9 cellular contexts compared by ENCODE assay signal in genomic region chr11:124865902-124866851, GRCh38. TPM values are rescaled to one million over a fixed set of nuclear protein-coding genes. Genes with fewer than 3 reads are reported as not detected.
A peak's percentile ranks its signal among the peaks of the same experiment; 100 is the strongest.
DNase-seq lines count a peak whose midpoint lies in the region; ATAC-seq, FAIRE-seq and TF ChIP-seq lines count a peak whose summit lies in the region.
"Had no signal": no experiment of that assay in that cellular context is flagged by ENCODE, and none has a peak within 500 bp of the region (broad histone marks: within the 10 kb centered on the region; RNA-seq: fewer than 3 reads in every experiment).

No MANE protein-coding gene starts in this region.

- no peaks in the 10 kb centered on the region for H3K36me3 ChIP-seq in BLaER1 treated with 17β-estradiol and CSF1 and Interleukin-3, amounts not matched to agents 10 nM and 100 nM
- H3K36me3 ChIP-seq in GM23338 (ENCODE audit: insufficient read depth), result no peaks in the 10 kb centered on the region
- H3K36me3 ChIP-seq in GM12878 (ENCODE audit: control insufficient read depth in 2 of 2, insufficient read depth in 2 of 2, low read length in 1 of 2), result no peaks in the 10 kb centered on the region
- H3K36me3 ChIP-seq in iPS-20b (ENCODE audit: insufficient read depth, low read depth, low read length), result no peaks in the 10 kb centered on the region

- RAD21 ChIA-PET in GM12878 (lab: Charles Lee; ENCODE audit: unreplicated experiment), result interaction anchor here (0.7 kb wide), 1 partner anchor 449 kb away, joined by 3 read pairs; no protein-coding TSS in a partner anchor

- intact Hi-C loops in GM12878 (cut with micrococcal nuclease; ENCODE audit: unreplicated experiment), result loop anchor here (5.0 kb wide), 1 partner anchor 464 kb away; no protein-coding TSS in a partner anchor

- H4K20me1 ChIP-seq in BLaER1 treated with 17β-estradiol and CSF1 and Interleukin-3, amounts not matched to agents 10 nM and 100 nM, result peaks cover 0 to 38% (median 9%) of the 10 kb centered on the region in 11 experiments; a peak in 9 of 22 replicates
- H4K20me1 ChIP-seq in GM23338 (replicated peaks; ENCODE audit: insufficient read depth) (peaks cover 26% of the 10 kb centered on the region), GM12878 (ENCODE audit: control insufficient read depth, insufficient read depth) (no peaks in the 10 kb centered on the region)

- WGBS in GM12878 (ENCODE audit: insufficient coverage, insufficient replicate concordance, low lambda C conversion rate, missing lambda C conversion rate), result 12% methylated on average over 55 of the region's 62 CpGs

- peak overlapping the region; percentile 78 for H2AFZ ChIP-seq in GM23338
- H2AFZ ChIP-seq in GM12878 (ENCODE audit: control insufficient read depth, low read depth, low read length), result no peak overlapping the region

- FAIRE-seq in GM12878 (lab: Jason Lieb, UNC), result no peak

- ATAC-seq in GM23338 (peak; percentile 18), GM12878 (peak; percentile 75), HG02623 (IDR thresholded peaks at IDR 0.05; ENCODE audit: unreplicated experiment) (no peak)

- H3K4me1 ChIP-seq in BLaER1 treated with 17β-estradiol and CSF1 and Interleukin-3, amounts not matched to agents 10 nM and 100 nM, result peaks cover 0 to 12% (median 0%) of the 10 kb centered on the region in 10 experiments; a peak in 1 of 20 replicates
- H3K4me1 ChIP-seq in GM23338 (ENCODE audit: insufficient read depth) (peaks cover 17% of the 10 kb centered on the region; the same call in 1 of the 2 replicates), GM12878 (ENCODE audit: control insufficient read depth, insufficient read depth, low read length) (no peaks in the 10 kb centered on the region), iPS-20b (ENCODE audit: insufficient read depth, low read length) (peaks cover 5% of the 10 kb centered on the region; the same call in 1 of the 2 replicates)

- TF ChIP-seq POLR2A in GM12878 (IDR thresholded peaks at IDR 0.05; ENCODE audit: low read depth, low read length), result no peak

- SMC1A ChIA-PET in GM12878 (lab: Charles Lee; ENCODE audit: uncharacterized antibody, unreplicated experiment), result interaction anchor here (0.7 kb wide), 1 partner anchor 37 kb away, joined by 3 read pairs; no protein-coding TSS in a partner anchor

- H3K9me2 ChIP-seq in GM23338 (ENCODE audit: insufficient read depth), result no peaks in the 10 kb centered on the region

- in situ Hi-C loops in GM12878 (cut with MboI), result no loop called here

- peak overlapping the region in 8 of 11 experiments; percentile 0 to 62 (median 26); a peak in 9 of 22 replicates for H3K4me2 ChIP-seq in BLaER1 treated with 17β-estradiol and CSF1 and Interleukin-3, amounts not matched to agents 10 nM and 100 nM
- H3K4me2 ChIP-seq in GM23338 (peak overlapping the region; percentile 80), GM12878 (ENCODE audit: control insufficient read depth, insufficient read depth) (no peak overlapping the region)

- peak; percentile 75 to 78 for TF ChIP-seq CTCF in GM23338 (conservative IDR thresholded peaks at IDR 0.05; ENCODE audit: low read depth in 2 of 2)
- peak; percentile 38 to 67 (median 46) for TF ChIP-seq CTCF in GM12878 (IDR thresholded peaks at IDR 0.05 in 2 of 3, conservative IDR thresholded peaks at IDR 0.05 in 1 of 3; ENCODE audit: control insufficient read depth in 2 of 3, extremely low read depth in 1 of 3, insufficient read depth in 1 of 3, low read depth in 3 of 3, low read length in 3 of 3)

- peaks cover 0 to 33% (median 13%) of the 10 kb centered on the region in 11 experiments; a peak in 17 of 22 replicates for H3K9me3 ChIP-seq in BLaER1 treated with 17β-estradiol and CSF1 and Interleukin-3, amounts not matched to agents 10 nM and 100 nM (replicated peaks in 1 of 11)
- H3K9me3 ChIP-seq in GM12878 (replicated peaks; ENCODE audit: control insufficient read depth, insufficient read depth, low read length) (no peaks in the 10 kb centered on the region), iPS-20b (ENCODE audit: insufficient read depth, low read depth, low read length) (peaks cover 3% of the 10 kb centered on the region)

- H3K27me3 ChIP-seq in BLaER1 treated with 17β-estradiol and CSF1 and Interleukin-3, amounts not matched to agents 10 nM and 100 nM, result peaks cover 97 to 100% (median 100%) of the 10 kb centered on the region in 11 experiments
- H3K27me3 ChIP-seq in GM23338 (ENCODE audit: insufficient read depth) (peaks cover 100% of the 10 kb centered on the region), GM12878 (replicated peaks in 1 of 2; ENCODE audit: control insufficient read depth in 2 of 2, insufficient read depth in 2 of 2, low read length in 1 of 2) (peaks cover 31% of the 10 kb centered on the region in 2 experiments), iPS-20b (ENCODE audit: insufficient read depth, low read length) (peaks cover 100% of the 10 kb centered on the region)

- H3K27ac Mint-ChIP-seq in GM23338, result no peak overlapping the region

- POLR2A ChIA-PET in GM12878 (lab: Charles Lee), result interaction anchor here (1.1 kb wide), 1 partner anchor 8 kb away, joined by 4 read pairs; no protein-coding TSS in a partner anchor

- no TSS peak for BruUV-seq in GM12878 (replicated peaks; lab: Mats Ljungman, UMichigan)

- H3K27ac ChIP-seq in BLaER1 treated with 17β-estradiol and CSF1 and Interleukin-3, amounts not matched to agents 10 nM and 100 nM, result no peak overlapping the region
- H3K27ac ChIP-seq in GM23338 (ENCODE audit: low read depth) (no peak overlapping the region), GM12878 (ENCODE audit: control insufficient read depth, insufficient read depth) (no peak overlapping the region), iPS-20b (ENCODE audit: low read length) (no peak overlapping the region)
- H3K27ac ChIP-seq: skin epidermis had no signal

- DNase-seq in GM23338 (ENCODE audit: low spot score) (peak; percentile 69), T follicular helper cell (ENCODE audit: low read depth) (peak; percentile 21), GM12878 (ENCODE audit: low read depth, low spot score) (no peak), kidney glomerular epithelial cell (lab: John Stamatoyannopoulos, UW) (no peak)
- peak; percentile 57 to 73 for DNase-seq in stimulated activated CD4-positive, alpha-beta T cell treated with anti-CD3 and anti-CD28 coated beads, Interleukin-2, amount 100 ng/mL, for 24 hours

- no peaks in the 10 kb centered on the region; the same call in 2 of the 3 replicates for H3K36me3 Mint-ChIP-seq in GM23338 (ENCODE audit: low read depth)

- H3K79me2 ChIP-seq in GM23338 (replicated peaks; ENCODE audit: insufficient read depth), result no peaks in the 10 kb centered on the region
- H3K79me2 ChIP-seq in GM12878 (ENCODE audit: control insufficient read depth, insufficient read depth, low read length), result no peaks in the 10 kb centered on the region

- H3K9ac ChIP-seq in BLaER1 treated with 17β-estradiol and CSF1 and Interleukin-3, amounts not matched to agents 10 nM and 100 nM, result no peak overlapping the region
- H3K9ac ChIP-seq in GM12878 (ENCODE audit: control insufficient read depth, insufficient read depth, low read length), result no peak overlapping the region
- no peak overlapping the region for H3K9ac ChIP-seq in iPS-20b (ENCODE audit: low read depth, low read length)

- peaks cover 39% of the 10 kb centered on the region for H3K4me1 Mint-ChIP-seq in GM23338

- no peaks in the 10 kb centered on the region; the same call in 2 of the 3 replicates for H3K9me3 Mint-ChIP-seq in GM23338

- peaks cover 100% of the 10 kb centered on the region for H3K27me3 Mint-ChIP-seq in GM23338 (ENCODE audit: insufficient read depth, low read depth, poor library complexity)

- peak overlapping the region; percentile 65 for H3K4me3 Mint-ChIP-seq in GM23338

- H3K4me3 ChIP-seq in BLaER1 treated with 17β-estradiol and CSF1 and Interleukin-3, amounts not matched to agents 10 nM and 100 nM, result peak overlapping the region in 5 of 10 experiments; percentile 19 to 44 (median 39); a peak in 10 of 20 replicates
- peak overlapping the region; percentile 53 for H3K4me3 ChIP-seq in GM23338
- H3K4me3 ChIP-seq in GM12878, result no peak overlapping the region
- H3K4me3 ChIP-seq in iPS-20b (ENCODE audit: low read length), result peak overlapping the region; percentile 51; the same call in 1 of the 2 replicates

- no peak for TF ChIP-seq EP300 in GM12878 (IDR thresholded peaks at IDR 0.05; ENCODE audit: borderline replicate concordance in 1 of 2, control insufficient read depth in 1 of 2, low read depth in 2 of 2, low read length in 2 of 2)

- TF ChIP-seq RAD21 in GM12878 (IDR thresholded peaks at IDR 0.05; ENCODE audit: insufficient read depth, low read depth, low read length), result 0 out of 2 replicates have a peak, but pooled peaks have one; percentile 12

- no peaks in the 10 kb centered on the region for H3F3A ChIP-seq in GM23338 (replicated peaks; ENCODE audit: low read depth)

- CTCF ChIA-PET in GM12878 (lab: Yijun Ruan, JAX), result interaction anchor here (0.8 to 1.6 kb wide), 9 partner anchors 10 to 227 kb away, joined by 3 to 5 read pairs (median 3); no protein-coding TSS in a partner anchor

RNA-seq across cellular contexts. Expression of gene ROBO3, which starts 0.9 kb away (rescaled TPM):
- 8.0 and 17.0 TPM in 2 replicates for total RNA-seq in GM23338 (2014; rRNA removed; shearing (Covaris generic))
- 21.0 and 21.4 TPM in 2 replicates for polyA plus RNA-seq in GM23338 (2016; fragmentation: Nextera tagmentation; extraction: Ambion mirVana)
- total RNA-seq in GM12878 (2013; cell fraction: nucleolus; rRNA removed), result 0.42 and 0.81 TPM in 2 replicates
- total RNA-seq in GM12878 (2014; rRNA removed), result 0.23 and 0.65 TPM in 2 replicates
- 0.31 TPM in 1 of 2 replicates, not detected in the other for total RNA-seq in GM12878 (2014; rRNA removed; fragmentation: Illumina TruSeq; extraction: Trizol)
- 0.24 and 0.36 TPM in 2 replicates for total RNA-seq in GM12878 (2021)
- polyA plus RNA-seq in GM12878 (2011; ENCODE audit: low read depth), result 0.35 TPM
- polyA plus RNA-seq in GM12878 (2011; rRNA removed), result 0.18 and 0.32 TPM in 2 replicates
- 0.13 and 0.47 TPM in 2 replicates for polyA plus RNA-seq in GM12878 (2011; cell fraction: cytosol; rRNA removed)
- 1.7 and 1.9 TPM in 2 replicates for polyA plus RNA-seq in GM12878 (2011; cell fraction: nucleus; rRNA removed)
- polyA plus RNA-seq in GM12878 (2012), result 1.1 and 1.4 TPM in 2 replicates
- 0.10 TPM in 1 of 2 replicates, not detected in the other for polyA plus RNA-seq in GM12878 (2014; fragmentation: Illumina TruSeq; extraction: Trizol)
- not detected for polyA plus RNA-seq in GM12878 (2014; fragmentation: Nextera tagmentation; extraction: Ambion mirVana)
- polyA plus RNA-seq in GM12878 (2014; rRNA removed), result 0.63 and 0.67 TPM in 2 replicates
- under 1 TPM; 0.31 to 0.63 TPM for polyA plus RNA-seq in GM12878 (2016; fragmentation: Nextera tagmentation; extraction: Ambion mirVana)
- not detected in 2 replicates for polyA minus RNA-seq in GM12878 (2011; rRNA and poly(A)+ RNA removed)
- polyA minus RNA-seq in GM12878 (2011; cell fraction: cytosol; rRNA and poly(A)+ RNA removed), result not detected in 2 replicates
- polyA minus RNA-seq in GM12878 (2011; cell fraction: nucleus; rRNA and poly(A)+ RNA removed), result 0.12 and 0.19 TPM in 2 replicates

RNA-seq across cellular contexts. Expression of gene ROBO4, which starts 31.5 kb away (rescaled TPM):
- not detected in 2 replicates for total RNA-seq in GM23338 (2014; rRNA removed; shearing (Covaris generic))
- polyA plus RNA-seq in GM23338 (2016; fragmentation: Nextera tagmentation; extraction: Ambion mirVana), result 0.28 TPM in 1 of 2 replicates, not detected in the other
- not detected in 2 replicates for total RNA-seq in GM12878 (2013; cell fraction: nucleolus; rRNA removed)
- total RNA-seq in GM12878 (2014; rRNA removed), result not detected in 2 replicates
- not detected in 2 replicates for total RNA-seq in GM12878 (2014; rRNA removed; fragmentation: Illumina TruSeq; extraction: Trizol)
- 0.21 TPM in 1 of 2 replicates, not detected in the other for total RNA-seq in GM12878 (2021)
- polyA plus RNA-seq in GM12878 (2011; ENCODE audit: low read depth), result not detected
- not detected in 2 replicates for polyA plus RNA-seq in GM12878 (2011; rRNA removed)
- polyA plus RNA-seq in GM12878 (2011; cell fraction: cytosol; rRNA removed), result not detected in 2 replicates
- not detected in 2 replicates for polyA plus RNA-seq in GM12878 (2011; cell fraction: nucleus; rRNA removed)
- polyA plus RNA-seq in GM12878 (2012), result not detected in 2 replicates
- polyA plus RNA-seq in GM12878 (2014; fragmentation: Illumina TruSeq; extraction: Trizol), result not detected in 2 replicates
- polyA plus RNA-seq in GM12878 (2014; fragmentation: Nextera tagmentation; extraction: Ambion mirVana), result not detected
- not detected in 2 replicates for polyA plus RNA-seq in GM12878 (2014; rRNA removed)
- not detected for polyA plus RNA-seq in GM12878 (2016; fragmentation: Nextera tagmentation; extraction: Ambion mirVana)
- polyA minus RNA-seq in GM12878 (2011; rRNA and poly(A)+ RNA removed), result not detected in 2 replicates
- polyA minus RNA-seq in GM12878 (2011; cell fraction: cytosol; rRNA and poly(A)+ RNA removed), result not detected in 2 replicates
- polyA minus RNA-seq in GM12878 (2011; cell fraction: nucleus; rRNA and poly(A)+ RNA removed), result not detected in 2 replicates

RNA-seq across cellular contexts. Expression of gene HEPN1, which starts 52.9 kb away (rescaled TPM):
- total RNA-seq in GM23338 (2014; rRNA removed; shearing (Covaris generic)), result not detected in 2 replicates
- polyA plus RNA-seq in GM23338 (2016; fragmentation: Nextera tagmentation; extraction: Ambion mirVana), result not detected in 2 replicates
- total RNA-seq in GM12878 (2013; cell fraction: nucleolus; rRNA removed), result not detected in 2 replicates
- total RNA-seq in GM12878 (2014; rRNA removed), result not detected in 2 replicates
- not detected in 2 replicates for total RNA-seq in GM12878 (2014; rRNA removed; fragmentation: Illumina TruSeq; extraction: Trizol)
- not detected in 2 replicates for total RNA-seq in GM12878 (2021)
- polyA plus RNA-seq in GM12878 (2011; ENCODE audit: low read depth), result not detected
- not detected in 2 replicates for polyA plus RNA-seq in GM12878 (2011; rRNA removed)
- polyA plus RNA-seq in GM12878 (2011; cell fraction: cytosol; rRNA removed), result not detected in 2 replicates
- polyA plus RNA-seq in GM12878 (2011; cell fraction: nucleus; rRNA removed), result not detected in 2 replicates
- polyA plus RNA-seq in GM12878 (2012), result not detected in 2 replicates
- not detected in 2 replicates for polyA plus RNA-seq in GM12878 (2014; fragmentation: Illumina TruSeq; extraction: Trizol)
- not detected for polyA plus RNA-seq in GM12878 (2014; fragmentation: Nextera tagmentation; extraction: Ambion mirVana)
- not detected in 2 replicates for polyA plus RNA-seq in GM12878 (2014; rRNA removed)
- not detected for polyA plus RNA-seq in GM12878 (2016; fragmentation: Nextera tagmentation; extraction: Ambion mirVana)
- polyA minus RNA-seq in GM12878 (2011; rRNA and poly(A)+ RNA removed), result not detected in 2 replicates
- not detected in 2 replicates for polyA minus RNA-seq in GM12878 (2011; cell fraction: cytosol; rRNA and poly(A)+ RNA removed)
- not detected in 2 replicates for polyA minus RNA-seq in GM12878 (2011; cell fraction: nucleus; rRNA and poly(A)+ RNA removed)

Comparison
In these comparisons a context has a peak if more than half of its experiments do, and no peak if none do; other contexts are left out.
1. DNase-seq: peak in GM23338 (single experiment), T follicular helper cell (single experiment) and stimulated activated CD4-positive, alpha-beta T cell treated with anti-CD3 and anti-CD28 coated beads, Interleukin-2, amount 100 ng/mL, for 24 hours (2 of 2); none in GM12878 (single experiment) and kidney glomerular epithelial cell (single experiment).